ENCODE assay signal across 25 cellular contexts in the genomic region with DNA sequence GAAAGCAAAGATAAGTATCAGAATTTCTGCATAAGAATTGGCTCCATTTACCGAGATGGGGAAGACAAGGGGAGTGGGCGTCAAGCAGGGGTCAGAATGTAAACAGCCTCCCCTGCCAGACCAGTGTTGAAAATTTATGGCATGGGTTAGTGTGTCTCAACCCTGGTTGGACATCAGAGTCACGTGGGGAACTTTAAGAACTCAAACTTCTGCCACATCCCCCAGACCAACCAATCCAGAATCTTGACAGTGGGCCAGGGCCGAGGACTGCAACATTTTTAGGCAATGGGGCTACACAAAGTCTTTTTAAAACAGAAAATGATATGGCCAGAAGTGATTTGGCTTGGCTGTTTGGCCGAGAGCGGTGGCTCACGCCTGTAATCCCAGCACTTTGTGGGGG. TPM values are rescaled to one million over a fixed set of nuclear protein-coding genes. Genes with fewer than 3 reads are reported as not detected.
DNase-seq lines count a peak whose midpoint lies in the region; ATAC-seq, FAIRE-seq and TF ChIP-seq lines count a peak whose summit lies in the region.
"Had no signal": no experiment of that assay in that cellular context is flagged by ENCODE, and none has a peak within 500 bp of the region (broad histone marks: within the 10 kb centered on the region; RNA-seq: fewer than 3 reads in every experiment).

No MANE protein-coding gene starts in this region.

- H3K4me2 ChIP-seq in MM.1S (ENCODE audit: low read depth, low read length): no peak overlapping the region

- H3K9ac ChIP-seq in MM.1S (ENCODE audit: low read length): no peak overlapping the region
- H3K9ac ChIP-seq: BLaER1, GM23248 had no signal

- no peaks in the 10 kb centered on the region for H3K36me3 ChIP-seq in bronchial epithelial cell (ENCODE audit: control insufficient read depth, insufficient read depth, low read length)
- no peaks in the 10 kb centered on the region for H3K36me3 ChIP-seq in Caco-2 (ENCODE audit: control insufficient read depth, insufficient read depth, low read length)
- no peaks in the 10 kb centered on the region for H3K36me3 ChIP-seq in MM.1S (replicated peaks; ENCODE audit: insufficient read depth, low read length)
- H3K36me3 ChIP-seq: BLaER1 had no signal

- H3K9me3 ChIP-seq in Caco-2 (no peaks in the 10 kb centered on the region), MM.1S (replicated peaks; ENCODE audit: insufficient read depth, low read length) (no peaks in the 10 kb centered on the region)

- H3K4me1 ChIP-seq in Caco-2: no peaks in the 10 kb centered on the region
- H3K4me1 ChIP-seq in MM.1S (ENCODE audit: low read length): no peaks in the 10 kb centered on the region

- intact Hi-C loops in Caco-2 (cut with micrococcal nuclease; ENCODE audit: unreplicated experiment): no loop called here

- H3K36me3 Mint-ChIP-seq in nephron progenitor cell (ENCODE audit: low read depth) (peaks cover 8% of the 10 kb centered on the region), Caco-2 (ENCODE audit: insufficient read depth, unreplicated experiment) (no peaks in the 10 kb centered on the region)
- H3K36me3 Mint-ChIP-seq: CD14-positive monocyte; CD4-positive, alpha-beta memory T cell had no signal

- CTCF ChIA-PET in Caco-2 (lab: Charles Lee): no interaction called here

- H3K4me1 Mint-ChIP-seq in nephron progenitor cell (peaks cover 17% of the 10 kb centered on the region), Caco-2 (ENCODE audit: low read depth, unreplicated experiment) (peaks cover 7% of the 10 kb centered on the region)
- H3K4me1 Mint-ChIP-seq: CD14-positive monocyte had no signal

- POLR2A ChIA-PET in Caco-2 (lab: Charles Lee): no interaction called here

- H3K27ac ChIP-seq in MM.1S (ENCODE audit: low read length): no peak overlapping the region
- H3K27ac ChIP-seq: 22Rv1, BLaER1, GM23248 had no signal

- H3K4me3 Mint-ChIP-seq in nephron progenitor cell: no peak overlapping the region
- H3K4me3 Mint-ChIP-seq in Caco-2 (ENCODE audit: unreplicated experiment): no peak overlapping the region
- H3K4me3 Mint-ChIP-seq: CD4-positive, alpha-beta memory T cell; HFFc6 had no signal

- H3K4me3 ChIP-seq in bronchial epithelial cell (ENCODE audit: low read depth, low read length) (no peak overlapping the region), Caco-2 (ENCODE audit: low read depth, low read length) (no peak overlapping the region), MM.1S (ENCODE audit: low read length) (no peak overlapping the region)
- H3K4me3 ChIP-seq: BLaER1, GM23248 had no signal

- H3K9me3 Mint-ChIP-seq in nephron progenitor cell: peaks cover 29% of the 10 kb centered on the region
- H3K9me3 Mint-ChIP-seq in Caco-2 (ENCODE audit: unreplicated experiment): peaks cover 11% of the 10 kb centered on the region

- peak; percentile 73 for DNase-seq in ELF-1 (ENCODE audit: low read depth, low spot score)
- DNase-seq in bronchial epithelial cell (ENCODE audit: low read depth): no peak
- DNase-seq in iPS-NIHi7 (ENCODE audit: extremely low spot score): peak; percentile 29
- DNase-seq in nephron progenitor cell: no peak
- DNase-seq in HuH-7.5 (ENCODE audit: low spot score): no peak
- no peak for DNase-seq in Caco-2
- DNase-seq in MM.1S: no peak
- DNase-seq: CD4-positive, alpha-beta memory T cell; DMS 273 treated with DMSO at 0.1 percent for 48 hours; DMS53; DND-41; EL; GM23248; H7; HFFc6 had no signal

- FAIRE-seq in bronchial epithelial cell (lab: Jason Lieb, UNC): peak; percentile 73
- FAIRE-seq: G401.6, GM12891, GM19239, HepG2 had no signal

- no peaks in the 10 kb centered on the region for H3K27me3 ChIP-seq in bronchial epithelial cell (ENCODE audit: control insufficient read depth, insufficient read depth, low read length)
- H3K27me3 ChIP-seq in Caco-2 (replicated peaks; ENCODE audit: control insufficient read depth, insufficient read depth, low read length): no peaks in the 10 kb centered on the region
- no peaks in the 10 kb centered on the region for H3K27me3 ChIP-seq in MM.1S (replicated peaks; ENCODE audit: insufficient read depth, low read length)
- H3K27me3 ChIP-seq: BLaER1 had no signal

- no peak for ATAC-seq in GM19467 (IDR thresholded peaks at IDR 0.05; ENCODE audit: unreplicated experiment)
- ATAC-seq: HCT116, HepG2 had no signal

- H3K27me3 Mint-ChIP-seq in nephron progenitor cell (ENCODE audit: low read depth, poor library complexity) (no peaks in the 10 kb centered on the region), Caco-2 (ENCODE audit: insufficient read depth, unreplicated experiment) (peaks cover 22% of the 10 kb centered on the region)

- BruUV-seq in Caco-2 (replicated peaks; lab: Mats Ljungman, UMichigan): no TSS peak

- H3K79me2 ChIP-seq in MM.1S (ENCODE audit: low read length): no peaks in the 10 kb centered on the region

- no peaks in the 10 kb centered on the region for H3K9me2 ChIP-seq in MM.1S (replicated peaks; ENCODE audit: insufficient read depth, low read length)

- H3K27ac Mint-ChIP-seq in nephron progenitor cell (peak overlapping the region; percentile 1), Caco-2 (ENCODE audit: unreplicated experiment) (no peak overlapping the region)
- H3K27ac Mint-ChIP-seq: CD4-positive, alpha-beta memory T cell; HFFc6 had no signal

- H3F3A ChIP-seq in MM.1S (ENCODE audit: insufficient read depth, low read length): no peaks in the 10 kb centered on the region

- H4K20me1 ChIP-seq in MM.1S (ENCODE audit: insufficient read depth, low read length): no peaks in the 10 kb centered on the region
- H4K20me1 ChIP-seq: BLaER1 had no signal

- TF ChIP-seq CTCF in bronchial epithelial cell (IDR thresholded peaks at IDR 0.05; ENCODE audit: insufficient read depth, low read length, severe bottlenecking) (no peak), nephron progenitor cell (IDR thresholded peaks at IDR 0.05) (no peak), Caco-2 (IDR thresholded peaks at IDR 0.05; ENCODE audit: insufficient read depth in 1 of 2, low read depth in 1 of 2, low read length in 1 of 2, severe bottlenecking in 1 of 2, unreplicated experiment in 1 of 2) (no peak), MM.1S (IDR thresholded peaks at IDR 0.05; ENCODE audit: low read length) (no peak)

- no peak overlapping the region for H2AFZ ChIP-seq in MM.1S (ENCODE audit: low read length)
- H2AFZ ChIP-seq: GM23248 had no signal

RNA-seq across cellular contexts. Expression of gene MASP1, which starts 14.3 kb away (rescaled TPM):
- total RNA-seq in bronchial epithelial cell: 0.13 and 3.9 TPM in 2 replicates
- total RNA-seq in Caco-2 (2022): not detected in 2 replicates
- total RNA-seq: A673; CD4-positive, alpha-beta memory T cell had no signal

Comparison
In these comparisons a context has a peak if more than half of its experiments do, and no peak if none do; other contexts are left out.
1. DNase-seq: peak in ELF-1 (single experiment) and iPS-NIHi7 (single experiment); none in bronchial epithelial cell (single experiment), nephron progenitor cell (single experiment), HuH-7.5 (single experiment), Caco-2 (0 of 2) and MM.1S (single experiment).